In the genomic region with DNA sequence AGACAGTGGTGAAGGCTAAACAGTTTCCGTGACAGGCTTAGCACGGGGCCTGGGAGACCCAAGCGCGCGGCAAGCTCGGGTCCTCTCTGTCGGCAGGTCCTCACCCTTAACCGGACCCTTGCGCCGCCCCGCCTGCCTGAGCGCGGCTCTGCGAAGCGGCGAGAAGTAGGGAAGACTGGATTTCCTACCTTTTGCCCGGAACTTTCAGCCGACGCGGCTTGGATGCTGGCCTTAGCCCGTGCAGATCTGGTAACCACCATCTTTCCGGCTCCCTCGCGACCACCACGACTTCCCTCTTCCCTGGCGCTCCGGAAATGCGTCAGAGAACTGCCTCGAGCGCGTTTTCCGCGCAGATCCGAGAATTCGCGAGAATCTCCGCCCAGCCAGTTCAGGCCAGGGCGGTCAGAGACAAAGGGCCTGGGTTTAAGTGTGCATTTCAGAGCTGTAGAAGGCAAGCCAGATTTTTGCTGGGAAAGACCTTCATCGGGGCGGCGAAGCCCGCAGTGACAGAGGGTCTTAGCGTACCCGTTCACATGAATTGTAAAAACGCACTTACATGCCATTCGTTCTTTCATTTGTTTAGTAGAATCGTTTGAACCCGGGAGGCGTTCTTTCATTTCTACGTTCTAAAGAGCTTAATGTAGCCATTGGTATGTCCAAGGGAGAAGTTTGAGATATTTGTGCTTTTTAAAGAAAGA, we compare ENCODE assay signal across 1 cellular context.
TF ChIP-seq lines count a peak whose summit lies in the region.

A gene with protein sequence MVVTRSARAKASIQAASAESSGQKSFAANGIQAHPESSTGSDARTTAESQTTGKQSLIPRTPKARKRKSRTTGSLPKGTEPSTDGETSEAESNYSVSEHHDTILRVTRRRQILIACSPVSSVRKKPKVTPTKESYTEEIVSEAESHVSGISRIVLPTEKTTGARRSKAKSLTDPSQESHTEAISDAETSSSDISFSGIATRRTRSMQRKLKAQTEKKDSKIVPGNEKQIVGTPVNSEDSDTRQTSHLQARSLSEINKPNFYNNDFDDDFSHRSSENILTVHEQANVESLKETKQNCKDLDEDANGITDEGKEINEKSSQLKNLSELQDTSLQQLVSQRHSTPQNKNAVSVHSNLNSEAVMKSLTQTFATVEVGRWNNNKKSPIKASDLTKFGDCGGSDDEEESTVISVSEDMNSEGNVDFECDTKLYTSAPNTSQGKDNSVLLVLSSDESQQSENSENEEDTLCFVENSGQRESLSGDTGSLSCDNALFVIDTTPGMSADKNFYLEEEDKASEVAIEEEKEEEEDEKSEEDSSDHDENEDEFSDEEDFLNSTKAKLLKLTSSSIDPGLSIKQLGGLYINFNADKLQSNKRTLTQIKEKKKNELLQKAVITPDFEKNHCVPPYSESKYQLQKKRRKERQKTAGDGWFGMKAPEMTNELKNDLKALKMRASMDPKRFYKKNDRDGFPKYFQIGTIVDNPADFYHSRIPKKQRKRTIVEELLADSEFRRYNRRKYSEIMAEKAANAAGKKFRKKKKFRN (minus strand): TSS at position 318 of the 698 bp plus-strand sequence. CDS start 58 bp downstream, at position 260.

TF ChIP-seq in HepG2, 621 proteins besides CTCF, POLR2A, EP300 and RAD21 (continued from another document and continues in another):
- TF ChIP-seq MEIS2 (CRISPR knock-in tag; IDR thresholded peaks at IDR 0.05) (peak; percentile 68; the same call in 1 of the 2 replicates), TBX3 (IDR thresholded peaks at IDR 0.05; ENCODE audit: borderline replicate concordance) (peak; percentile 15; the same call in 1 of the 2 replicates), SOX6 (IDR thresholded peaks at IDR 0.05) (no peak), SOX6 (CRISPR knock-in tag; IDR thresholded peaks at IDR 0.05) (peak; percentile 66), PAWR (CRISPR knock-in tag; IDR thresholded peaks at IDR 0.05; ENCODE audit: borderline replicate concordance) (no peak), ATAD3A (CRISPR knock-in tag; IDR thresholded peaks at IDR 0.05) (no peak), ZNF746 (CRISPR knock-in tag; IDR thresholded peaks at IDR 0.05) (no peak; the same call in 1 of the 2 replicates), YEATS4 (CRISPR knock-in tag; IDR thresholded peaks at IDR 0.05; ENCODE audit: borderline replicate concordance) (peak; percentile 79), KLF13 (CRISPR knock-in tag; IDR thresholded peaks at IDR 0.05) (no peak), CREM (IDR thresholded peaks at IDR 0.05) (peak; percentile 98), CREM (CRISPR knock-in tag; IDR thresholded peaks at IDR 0.05) (peak; percentile 83), ZNF451 (CRISPR knock-in tag; IDR thresholded peaks at IDR 0.05) (peak; percentile 84), TOPORS (CRISPR knock-in tag; IDR thresholded peaks at IDR 0.05) (no peak; the same call in 1 of the 2 replicates), DR1 (CRISPR knock-in tag; IDR thresholded peaks at IDR 0.05) (peak; percentile 91), RBM22 (optimal IDR thresholded peaks at IDR 0.05; ENCODE audit: low read length) (no peak), ZNF282 (IDR thresholded peaks at IDR 0.05; ENCODE audit: partially characterized antibody) (no peak), CENPT (CRISPR knock-in tag; IDR thresholded peaks at IDR 0.05; ENCODE audit: low read depth) (no peak), ZNF367 (CRISPR knock-in tag; IDR thresholded peaks at IDR 0.05; ENCODE audit: borderline replicate concordance) (0 out of 2 replicates have a peak, but pooled peaks have one; percentile 43), SRSF9 (IDR thresholded peaks at IDR 0.05; ENCODE audit: borderline replicate concordance, insufficient read depth, low read depth, low read length, poor library complexity, severe bottlenecking) (no peak), KLF11 (CRISPR knock-in tag; IDR thresholded peaks at IDR 0.05) (no peak; the same call in 1 of the 2 replicates), ZBTB21 (CRISPR knock-in tag; IDR thresholded peaks at IDR 0.05) (peak; percentile 88), BHLHE40 (IDR thresholded peaks at IDR 0.05; ENCODE audit: low read length) (peak; percentile 12; the same call in 1 of the 2 replicates)
- TF ChIP-seq, protein P1, sequence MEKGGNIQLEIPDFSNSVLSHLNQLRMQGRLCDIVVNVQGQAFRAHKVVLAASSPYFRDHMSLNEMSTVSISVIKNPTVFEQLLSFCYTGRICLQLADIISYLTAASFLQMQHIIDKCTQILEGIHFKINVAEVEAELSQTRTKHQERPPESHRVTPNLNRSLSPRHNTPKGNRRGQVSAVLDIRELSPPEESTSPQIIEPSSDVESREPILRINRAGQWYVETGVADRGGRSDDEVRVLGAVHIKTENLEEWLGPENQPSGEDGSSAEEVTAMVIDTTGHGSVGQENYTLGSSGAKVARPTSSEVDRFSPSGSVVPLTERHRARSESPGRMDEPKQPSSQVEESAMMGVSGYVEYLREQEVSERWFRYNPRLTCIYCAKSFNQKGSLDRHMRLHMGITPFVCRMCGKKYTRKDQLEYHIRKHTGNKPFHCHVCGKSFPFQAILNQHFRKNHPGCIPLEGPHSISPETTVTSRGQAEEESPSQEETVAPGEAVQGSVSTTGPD (CRISPR knock-in tag; IDR thresholded peaks at IDR 0.05), result no peak
- TF ChIP-seq, protein P2, sequence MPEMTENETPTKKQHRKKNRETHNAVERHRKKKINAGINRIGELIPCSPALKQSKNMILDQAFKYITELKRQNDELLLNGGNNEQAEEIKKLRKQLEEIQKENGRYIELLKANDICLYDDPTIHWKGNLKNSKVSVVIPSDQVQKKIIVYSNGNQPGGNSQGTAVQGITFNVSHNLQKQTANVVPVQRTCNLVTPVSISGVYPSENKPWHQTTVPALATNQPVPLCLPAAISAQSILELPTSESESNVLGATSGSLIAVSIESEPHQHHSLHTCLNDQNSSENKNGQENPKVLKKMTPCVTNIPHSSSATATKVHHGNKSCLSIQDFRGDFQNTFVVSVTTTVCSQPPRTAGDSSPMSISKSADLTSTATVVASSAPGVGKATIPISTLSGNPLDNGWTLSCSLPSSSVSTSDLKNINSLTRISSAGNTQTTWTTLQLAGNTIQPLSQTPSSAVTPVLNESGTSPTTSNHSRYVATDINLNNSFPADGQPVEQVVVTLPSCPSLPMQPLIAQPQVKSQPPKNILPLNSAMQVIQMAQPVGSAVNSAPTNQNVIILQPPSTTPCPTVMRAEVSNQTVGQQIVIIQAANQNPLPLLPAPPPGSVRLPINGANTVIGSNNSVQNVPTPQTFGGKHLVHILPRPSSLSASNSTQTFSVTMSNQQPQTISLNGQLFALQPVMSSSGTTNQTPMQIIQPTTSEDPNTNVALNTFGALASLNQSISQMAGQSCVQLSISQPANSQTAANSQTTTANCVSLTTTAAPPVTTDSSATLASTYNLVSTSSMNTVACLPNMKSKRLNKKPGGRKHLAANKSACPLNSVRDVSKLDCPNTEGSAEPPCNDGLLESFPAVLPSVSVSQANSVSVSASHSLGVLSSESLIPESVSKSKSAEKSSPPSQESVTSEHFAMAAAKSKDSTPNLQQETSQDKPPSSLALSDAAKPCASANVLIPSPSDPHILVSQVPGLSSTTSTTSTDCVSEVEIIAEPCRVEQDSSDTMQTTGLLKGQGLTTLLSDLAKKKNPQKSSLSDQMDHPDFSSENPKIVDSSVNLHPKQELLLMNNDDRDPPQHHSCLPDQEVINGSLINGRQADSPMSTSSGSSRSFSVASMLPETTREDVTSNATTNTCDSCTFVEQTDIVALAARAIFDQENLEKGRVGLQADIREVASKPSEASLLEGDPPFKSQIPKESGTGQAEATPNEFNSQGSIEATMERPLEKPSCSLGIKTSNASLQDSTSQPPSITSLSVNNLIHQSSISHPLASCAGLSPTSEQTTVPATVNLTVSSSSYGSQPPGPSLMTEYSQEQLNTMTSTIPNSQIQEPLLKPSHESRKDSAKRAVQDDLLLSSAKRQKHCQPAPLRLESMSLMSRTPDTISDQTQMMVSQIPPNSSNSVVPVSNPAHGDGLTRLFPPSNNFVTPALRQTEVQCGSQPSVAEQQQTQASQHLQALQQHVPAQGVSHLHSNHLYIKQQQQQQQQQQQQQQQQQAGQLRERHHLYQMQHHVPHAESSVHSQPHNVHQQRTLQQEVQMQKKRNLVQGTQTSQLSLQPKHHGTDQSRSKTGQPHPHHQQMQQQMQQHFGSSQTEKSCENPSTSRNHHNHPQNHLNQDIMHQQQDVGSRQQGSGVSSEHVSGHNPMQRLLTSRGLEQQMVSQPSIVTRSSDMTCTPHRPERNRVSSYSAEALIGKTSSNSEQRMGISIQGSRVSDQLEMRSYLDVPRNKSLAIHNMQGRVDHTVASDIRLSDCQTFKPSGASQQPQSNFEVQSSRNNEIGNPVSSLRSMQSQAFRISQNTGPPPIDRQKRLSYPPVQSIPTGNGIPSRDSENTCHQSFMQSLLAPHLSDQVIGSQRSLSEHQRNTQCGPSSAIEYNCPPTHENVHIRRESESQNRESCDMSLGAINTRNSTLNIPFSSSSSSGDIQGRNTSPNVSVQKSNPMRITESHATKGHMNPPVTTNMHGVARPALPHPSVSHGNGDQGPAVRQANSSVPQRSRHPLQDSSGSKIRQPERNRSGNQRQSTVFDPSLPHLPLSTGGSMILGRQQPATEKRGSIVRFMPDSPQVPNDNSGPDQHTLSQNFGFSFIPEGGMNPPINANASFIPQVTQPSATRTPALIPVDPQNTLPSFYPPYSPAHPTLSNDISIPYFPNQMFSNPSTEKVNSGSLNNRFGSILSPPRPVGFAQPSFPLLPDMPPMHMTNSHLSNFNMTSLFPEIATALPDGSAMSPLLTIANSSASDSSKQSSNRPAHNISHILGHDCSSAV (CRISPR knock-in tag; IDR thresholded peaks at IDR 0.05; ENCODE audit: borderline replicate concordance), result no peak
- TF ChIP-seq, protein P3, sequence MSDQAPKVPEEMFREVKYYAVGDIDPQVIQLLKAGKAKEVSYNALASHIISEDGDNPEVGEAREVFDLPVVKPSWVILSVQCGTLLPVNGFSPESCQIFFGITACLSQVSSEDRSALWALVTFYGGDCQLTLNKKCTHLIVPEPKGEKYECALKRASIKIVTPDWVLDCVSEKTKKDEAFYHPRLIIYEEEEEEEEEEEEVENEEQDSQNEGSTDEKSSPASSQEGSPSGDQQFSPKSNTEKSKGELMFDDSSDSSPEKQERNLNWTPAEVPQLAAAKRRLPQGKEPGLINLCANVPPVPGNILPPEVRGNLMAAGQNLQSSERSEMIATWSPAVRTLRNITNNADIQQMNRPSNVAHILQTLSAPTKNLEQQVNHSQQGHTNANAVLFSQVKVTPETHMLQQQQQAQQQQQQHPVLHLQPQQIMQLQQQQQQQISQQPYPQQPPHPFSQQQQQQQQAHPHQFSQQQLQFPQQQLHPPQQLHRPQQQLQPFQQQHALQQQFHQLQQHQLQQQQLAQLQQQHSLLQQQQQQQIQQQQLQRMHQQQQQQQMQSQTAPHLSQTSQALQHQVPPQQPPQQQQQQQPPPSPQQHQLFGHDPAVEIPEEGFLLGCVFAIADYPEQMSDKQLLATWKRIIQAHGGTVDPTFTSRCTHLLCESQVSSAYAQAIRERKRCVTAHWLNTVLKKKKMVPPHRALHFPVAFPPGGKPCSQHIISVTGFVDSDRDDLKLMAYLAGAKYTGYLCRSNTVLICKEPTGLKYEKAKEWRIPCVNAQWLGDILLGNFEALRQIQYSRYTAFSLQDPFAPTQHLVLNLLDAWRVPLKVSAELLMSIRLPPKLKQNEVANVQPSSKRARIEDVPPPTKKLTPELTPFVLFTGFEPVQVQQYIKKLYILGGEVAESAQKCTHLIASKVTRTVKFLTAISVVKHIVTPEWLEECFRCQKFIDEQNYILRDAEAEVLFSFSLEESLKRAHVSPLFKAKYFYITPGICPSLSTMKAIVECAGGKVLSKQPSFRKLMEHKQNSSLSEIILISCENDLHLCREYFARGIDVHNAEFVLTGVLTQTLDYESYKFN (CRISPR knock-in tag; conservative IDR thresholded peaks at IDR 0.05), result 0 out of 2 replicates have a peak, but pooled peaks have one; percentile 21
- TF ChIP-seq, protein P4, sequence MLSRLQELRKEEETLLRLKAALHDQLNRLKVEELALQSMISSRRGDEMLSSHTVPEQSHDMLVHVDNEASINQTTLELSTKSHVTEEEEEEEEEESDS (CRISPR knock-in tag; IDR thresholded peaks at IDR 0.05; ENCODE audit: borderline replicate concordance), result no peak
- TF ChIP-seq, protein P5, sequence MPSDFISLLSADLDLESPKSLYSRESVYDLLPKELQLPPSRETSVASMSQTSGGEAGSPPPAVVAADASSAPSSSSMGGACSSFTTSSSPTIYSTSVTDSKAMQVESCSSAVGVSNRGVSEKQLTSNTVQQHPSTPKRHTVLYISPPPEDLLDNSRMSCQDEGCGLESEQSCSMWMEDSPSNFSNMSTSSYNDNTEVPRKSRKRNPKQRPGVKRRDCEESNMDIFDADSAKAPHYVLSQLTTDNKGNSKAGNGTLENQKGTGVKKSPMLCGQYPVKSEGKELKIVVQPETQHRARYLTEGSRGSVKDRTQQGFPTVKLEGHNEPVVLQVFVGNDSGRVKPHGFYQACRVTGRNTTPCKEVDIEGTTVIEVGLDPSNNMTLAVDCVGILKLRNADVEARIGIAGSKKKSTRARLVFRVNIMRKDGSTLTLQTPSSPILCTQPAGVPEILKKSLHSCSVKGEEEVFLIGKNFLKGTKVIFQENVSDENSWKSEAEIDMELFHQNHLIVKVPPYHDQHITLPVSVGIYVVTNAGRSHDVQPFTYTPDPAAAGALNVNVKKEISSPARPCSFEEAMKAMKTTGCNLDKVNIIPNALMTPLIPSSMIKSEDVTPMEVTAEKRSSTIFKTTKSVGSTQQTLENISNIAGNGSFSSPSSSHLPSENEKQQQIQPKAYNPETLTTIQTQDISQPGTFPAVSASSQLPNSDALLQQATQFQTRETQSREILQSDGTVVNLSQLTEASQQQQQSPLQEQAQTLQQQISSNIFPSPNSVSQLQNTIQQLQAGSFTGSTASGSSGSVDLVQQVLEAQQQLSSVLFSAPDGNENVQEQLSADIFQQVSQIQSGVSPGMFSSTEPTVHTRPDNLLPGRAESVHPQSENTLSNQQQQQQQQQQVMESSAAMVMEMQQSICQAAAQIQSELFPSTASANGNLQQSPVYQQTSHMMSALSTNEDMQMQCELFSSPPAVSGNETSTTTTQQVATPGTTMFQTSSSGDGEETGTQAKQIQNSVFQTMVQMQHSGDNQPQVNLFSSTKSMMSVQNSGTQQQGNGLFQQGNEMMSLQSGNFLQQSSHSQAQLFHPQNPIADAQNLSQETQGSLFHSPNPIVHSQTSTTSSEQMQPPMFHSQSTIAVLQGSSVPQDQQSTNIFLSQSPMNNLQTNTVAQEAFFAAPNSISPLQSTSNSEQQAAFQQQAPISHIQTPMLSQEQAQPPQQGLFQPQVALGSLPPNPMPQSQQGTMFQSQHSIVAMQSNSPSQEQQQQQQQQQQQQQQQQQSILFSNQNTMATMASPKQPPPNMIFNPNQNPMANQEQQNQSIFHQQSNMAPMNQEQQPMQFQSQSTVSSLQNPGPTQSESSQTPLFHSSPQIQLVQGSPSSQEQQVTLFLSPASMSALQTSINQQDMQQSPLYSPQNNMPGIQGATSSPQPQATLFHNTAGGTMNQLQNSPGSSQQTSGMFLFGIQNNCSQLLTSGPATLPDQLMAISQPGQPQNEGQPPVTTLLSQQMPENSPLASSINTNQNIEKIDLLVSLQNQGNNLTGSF (CRISPR knock-in tag; IDR thresholded peaks at IDR 0.05), result no peak
- TF ChIP-seq, protein P6, sequence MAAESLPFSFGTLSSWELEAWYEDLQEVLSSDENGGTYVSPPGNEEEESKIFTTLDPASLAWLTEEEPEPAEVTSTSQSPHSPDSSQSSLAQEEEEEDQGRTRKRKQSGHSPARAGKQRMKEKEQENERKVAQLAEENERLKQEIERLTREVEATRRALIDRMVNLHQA (CRISPR knock-in tag; IDR thresholded peaks at IDR 0.05), result no peak
